ENCODE assay signal across 1 cellular context in genomic region chr1:211518330-211519289, GRCh38.
TF ChIP-seq lines count a peak whose summit lies in the region.

No MANE protein-coding gene starts in this region.

TF ChIP-seq in GM12878, 131 proteins besides CTCF, POLR2A, EP300 and RAD21 (continued from another document and continues in another):
- TF ChIP-seq, protein P1, sequence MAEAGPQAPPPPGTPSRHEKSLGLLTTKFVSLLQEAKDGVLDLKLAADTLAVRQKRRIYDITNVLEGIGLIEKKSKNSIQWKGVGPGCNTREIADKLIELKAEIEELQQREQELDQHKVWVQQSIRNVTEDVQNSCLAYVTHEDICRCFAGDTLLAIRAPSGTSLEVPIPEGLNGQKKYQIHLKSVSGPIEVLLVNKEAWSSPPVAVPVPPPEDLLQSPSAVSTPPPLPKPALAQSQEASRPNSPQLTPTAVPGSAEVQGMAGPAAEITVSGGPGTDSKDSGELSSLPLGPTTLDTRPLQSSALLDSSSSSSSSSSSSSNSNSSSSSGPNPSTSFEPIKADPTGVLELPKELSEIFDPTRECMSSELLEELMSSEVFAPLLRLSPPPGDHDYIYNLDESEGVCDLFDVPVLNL (IDR thresholded peaks at IDR 0.05; ENCODE audit: low read depth, low read length): no peak
- TF ChIP-seq SMARCA5 (IDR thresholded peaks at IDR 0.05) (no peak; the same call in 1 of the 2 replicates), TCF12 (IDR thresholded peaks at IDR 0.05; ENCODE audit: low read depth, low read length) (0 out of 2 replicates have a peak, but pooled peaks have one; percentile 63), CHD2 (IDR thresholded peaks at IDR 0.05; ENCODE audit: borderline replicate concordance, low read depth, low read length) (no peak), CREM (IDR thresholded peaks at IDR 0.05; ENCODE audit: low read depth) (no peak), NBN (IDR thresholded peaks at IDR 0.05) (no peak), SRF (IDR thresholded peaks at IDR 0.05; ENCODE audit: low read depth in 2 of 2, low read length in 2 of 2) (no peak), YY1 (IDR thresholded peaks at IDR 0.05; ENCODE audit: low read depth, low read length) (no peak; the same call in 1 of the 2 replicates), NRF1 (conservative IDR thresholded peaks at IDR 0.05; ENCODE audit: low read depth, low read length) (no peak), MLLT1 (IDR thresholded peaks at IDR 0.05) (no peak), RB1 (IDR thresholded peaks at IDR 0.05; ENCODE audit: borderline replicate concordance) (no peak), CBFB (IDR thresholded peaks at IDR 0.05; ENCODE audit: low read depth) (no peak), POLR2AphosphoS5 (IDR thresholded peaks at IDR 0.05; ENCODE audit: low read length) (no peak), ZNF622 (IDR thresholded peaks at IDR 0.05) (no peak), FOS (IDR thresholded peaks at IDR 0.05; ENCODE audit: borderline replicate concordance, extremely low read depth, insufficient read length) (no peak), RUNX3 (IDR thresholded peaks at IDR 0.05; ENCODE audit: low read length) (peak; percentile 69), FOXM1 (IDR thresholded peaks at IDR 0.05; ENCODE audit: low read depth, low read length) (no peak), MAX (IDR thresholded peaks at IDR 0.05; ENCODE audit: low read depth, low read length) (no peak), HDAC2 (IDR thresholded peaks at IDR 0.05) (no peak), SREBF2 (IDR thresholded peaks at IDR 0.05; ENCODE audit: low read length) (no peak), POLR2AphosphoS2 (IDR thresholded peaks at IDR 0.05; ENCODE audit: low read depth, low read length) (no peak), SMAD1 (IDR thresholded peaks at IDR 0.05; ENCODE audit: low read depth, partially characterized antibody) (no peak), IRF5 (IDR thresholded peaks at IDR 0.05; ENCODE audit: borderline replicate concordance) (no peak), ELK1 (IDR thresholded peaks at IDR 0.05; ENCODE audit: low read depth, low read length) (no peak), NFXL1 (IDR thresholded peaks at IDR 0.05; ENCODE audit: borderline replicate concordance) (no peak), DPF2 (IDR thresholded peaks at IDR 0.05) (peak; percentile 93), TARDBP (IDR thresholded peaks at IDR 0.05; ENCODE audit: borderline replicate concordance) (no peak), MTA3 (IDR thresholded peaks at IDR 0.05; ENCODE audit: borderline replicate concordance, low read length) (0 out of 2 replicates have a peak, but pooled peaks have one; percentile 49), WRNIP1 (IDR thresholded peaks at IDR 0.05; ENCODE audit: borderline replicate concordance, low read depth, low read length) (no peak), NR2F1 (conservative IDR thresholded peaks at IDR 0.05) (no peak), SIX5 (IDR thresholded peaks at IDR 0.05; ENCODE audit: low read depth, low read length, severe bottlenecking) (no peak), RAD51 (IDR thresholded peaks at IDR 0.05) (peak; percentile 60; the same call in 1 of the 2 replicates), SPI1 (IDR thresholded peaks at IDR 0.05; ENCODE audit: borderline replicate concordance, insufficient read depth, low read depth, low read length) (peak; percentile 95), ZNF384 (IDR thresholded peaks at IDR 0.05; ENCODE audit: borderline replicate concordance, low read depth, low read length) (peak; percentile 82), SMC3 (IDR thresholded peaks at IDR 0.05; ENCODE audit: borderline replicate concordance, low read length) (no peak), RELA (IDR thresholded peaks at IDR 0.05; ENCODE audit: borderline replicate concordance, partially characterized antibody) (no peak), CREB1 (IDR thresholded peaks at IDR 0.05; ENCODE audit: low read depth) (no peak), KDM1A (IDR thresholded peaks at IDR 0.05; ENCODE audit: borderline replicate concordance) (no peak), PAX8 (IDR thresholded peaks at IDR 0.05) (no peak), RFX5 (IDR thresholded peaks at IDR 0.05; ENCODE audit: low read depth, low read length) (no peak), ASH2L (IDR thresholded peaks at IDR 0.05; ENCODE audit: borderline replicate concordance, low read depth) (no peak)
- TF ChIP-seq, protein P2, sequence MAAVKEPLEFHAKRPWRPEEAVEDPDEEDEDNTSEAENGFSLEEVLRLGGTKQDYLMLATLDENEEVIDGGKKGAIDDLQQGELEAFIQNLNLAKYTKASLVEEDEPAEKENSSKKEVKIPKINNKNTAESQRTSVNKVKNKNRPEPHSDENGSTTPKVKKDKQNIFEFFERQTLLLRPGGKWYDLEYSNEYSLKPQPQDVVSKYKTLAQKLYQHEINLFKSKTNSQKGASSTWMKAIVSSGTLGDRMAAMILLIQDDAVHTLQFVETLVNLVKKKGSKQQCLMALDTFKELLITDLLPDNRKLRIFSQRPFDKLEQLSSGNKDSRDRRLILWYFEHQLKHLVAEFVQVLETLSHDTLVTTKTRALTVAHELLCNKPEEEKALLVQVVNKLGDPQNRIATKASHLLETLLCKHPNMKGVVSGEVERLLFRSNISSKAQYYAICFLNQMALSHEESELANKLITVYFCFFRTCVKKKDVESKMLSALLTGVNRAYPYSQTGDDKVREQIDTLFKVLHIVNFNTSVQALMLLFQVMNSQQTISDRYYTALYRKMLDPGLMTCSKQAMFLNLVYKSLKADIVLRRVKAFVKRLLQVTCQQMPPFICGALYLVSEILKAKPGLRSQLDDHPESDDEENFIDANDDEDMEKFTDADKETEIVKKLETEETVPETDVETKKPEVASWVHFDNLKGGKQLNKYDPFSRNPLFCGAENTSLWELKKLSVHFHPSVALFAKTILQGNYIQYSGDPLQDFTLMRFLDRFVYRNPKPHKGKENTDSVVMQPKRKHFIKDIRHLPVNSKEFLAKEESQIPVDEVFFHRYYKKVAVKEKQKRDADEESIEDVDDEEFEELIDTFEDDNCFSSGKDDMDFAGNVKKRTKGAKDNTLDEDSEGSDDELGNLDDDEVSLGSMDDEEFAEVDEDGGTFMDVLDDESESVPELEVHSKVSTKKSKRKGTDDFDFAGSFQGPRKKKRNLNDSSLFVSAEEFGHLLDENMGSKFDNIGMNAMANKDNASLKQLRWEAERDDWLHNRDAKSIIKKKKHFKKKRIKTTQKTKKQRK (IDR thresholded peaks at IDR 0.05; ENCODE audit: low read depth, low read length): no peak
- TF ChIP-seq, protein P3, sequence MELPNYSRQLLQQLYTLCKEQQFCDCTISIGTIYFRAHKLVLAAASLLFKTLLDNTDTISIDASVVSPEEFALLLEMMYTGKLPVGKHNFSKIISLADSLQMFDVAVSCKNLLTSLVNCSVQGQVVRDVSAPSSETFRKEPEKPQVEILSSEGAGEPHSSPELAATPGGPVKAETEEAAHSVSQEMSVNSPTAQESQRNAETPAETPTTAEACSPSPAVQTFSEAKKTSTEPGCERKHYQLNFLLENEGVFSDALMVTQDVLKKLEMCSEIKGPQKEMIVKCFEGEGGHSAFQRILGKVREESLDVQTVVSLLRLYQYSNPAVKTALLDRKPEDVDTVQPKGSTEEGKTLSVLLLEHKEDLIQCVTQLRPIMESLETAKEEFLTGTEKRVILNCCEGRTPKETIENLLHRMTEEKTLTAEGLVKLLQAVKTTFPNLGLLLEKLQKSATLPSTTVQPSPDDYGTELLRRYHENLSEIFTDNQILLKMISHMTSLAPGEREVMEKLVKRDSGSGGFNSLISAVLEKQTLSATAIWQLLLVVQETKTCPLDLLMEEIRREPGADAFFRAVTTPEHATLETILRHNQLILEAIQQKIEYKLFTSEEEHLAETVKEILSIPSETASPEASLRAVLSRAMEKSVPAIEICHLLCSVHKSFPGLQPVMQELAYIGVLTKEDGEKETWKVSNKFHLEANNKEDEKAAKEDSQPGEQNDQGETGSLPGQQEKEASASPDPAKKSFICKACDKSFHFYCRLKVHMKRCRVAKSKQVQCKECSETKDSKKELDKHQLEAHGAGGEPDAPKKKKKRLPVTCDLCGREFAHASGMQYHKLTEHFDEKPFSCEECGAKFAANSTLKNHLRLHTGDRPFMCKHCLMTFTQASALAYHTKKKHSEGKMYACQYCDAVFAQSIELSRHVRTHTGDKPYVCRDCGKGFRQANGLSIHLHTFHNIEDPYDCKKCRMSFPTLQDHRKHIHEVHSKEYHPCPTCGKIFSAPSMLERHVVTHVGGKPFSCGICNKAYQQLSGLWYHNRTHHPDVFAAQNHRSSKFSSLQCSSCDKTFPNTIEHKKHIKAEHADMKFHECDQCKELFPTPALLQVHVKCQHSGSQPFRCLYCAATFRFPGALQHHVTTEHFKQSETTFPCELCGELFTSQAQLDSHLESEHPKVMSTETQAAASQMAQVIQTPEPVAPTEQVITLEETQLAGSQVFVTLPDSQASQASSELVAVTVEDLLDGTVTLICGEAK (IDR thresholded peaks at IDR 0.05; ENCODE audit: borderline replicate concordance): no peak
- TF ChIP-seq, protein P4, sequence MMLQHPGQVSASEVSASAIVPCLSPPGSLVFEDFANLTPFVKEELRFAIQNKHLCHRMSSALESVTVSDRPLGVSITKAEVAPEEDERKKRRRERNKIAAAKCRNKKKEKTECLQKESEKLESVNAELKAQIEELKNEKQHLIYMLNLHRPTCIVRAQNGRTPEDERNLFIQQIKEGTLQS (IDR thresholded peaks at IDR 0.05; ENCODE audit: borderline replicate concordance, extremely low read depth, low read depth, low read length): no peak
- TF ChIP-seq, protein P5, sequence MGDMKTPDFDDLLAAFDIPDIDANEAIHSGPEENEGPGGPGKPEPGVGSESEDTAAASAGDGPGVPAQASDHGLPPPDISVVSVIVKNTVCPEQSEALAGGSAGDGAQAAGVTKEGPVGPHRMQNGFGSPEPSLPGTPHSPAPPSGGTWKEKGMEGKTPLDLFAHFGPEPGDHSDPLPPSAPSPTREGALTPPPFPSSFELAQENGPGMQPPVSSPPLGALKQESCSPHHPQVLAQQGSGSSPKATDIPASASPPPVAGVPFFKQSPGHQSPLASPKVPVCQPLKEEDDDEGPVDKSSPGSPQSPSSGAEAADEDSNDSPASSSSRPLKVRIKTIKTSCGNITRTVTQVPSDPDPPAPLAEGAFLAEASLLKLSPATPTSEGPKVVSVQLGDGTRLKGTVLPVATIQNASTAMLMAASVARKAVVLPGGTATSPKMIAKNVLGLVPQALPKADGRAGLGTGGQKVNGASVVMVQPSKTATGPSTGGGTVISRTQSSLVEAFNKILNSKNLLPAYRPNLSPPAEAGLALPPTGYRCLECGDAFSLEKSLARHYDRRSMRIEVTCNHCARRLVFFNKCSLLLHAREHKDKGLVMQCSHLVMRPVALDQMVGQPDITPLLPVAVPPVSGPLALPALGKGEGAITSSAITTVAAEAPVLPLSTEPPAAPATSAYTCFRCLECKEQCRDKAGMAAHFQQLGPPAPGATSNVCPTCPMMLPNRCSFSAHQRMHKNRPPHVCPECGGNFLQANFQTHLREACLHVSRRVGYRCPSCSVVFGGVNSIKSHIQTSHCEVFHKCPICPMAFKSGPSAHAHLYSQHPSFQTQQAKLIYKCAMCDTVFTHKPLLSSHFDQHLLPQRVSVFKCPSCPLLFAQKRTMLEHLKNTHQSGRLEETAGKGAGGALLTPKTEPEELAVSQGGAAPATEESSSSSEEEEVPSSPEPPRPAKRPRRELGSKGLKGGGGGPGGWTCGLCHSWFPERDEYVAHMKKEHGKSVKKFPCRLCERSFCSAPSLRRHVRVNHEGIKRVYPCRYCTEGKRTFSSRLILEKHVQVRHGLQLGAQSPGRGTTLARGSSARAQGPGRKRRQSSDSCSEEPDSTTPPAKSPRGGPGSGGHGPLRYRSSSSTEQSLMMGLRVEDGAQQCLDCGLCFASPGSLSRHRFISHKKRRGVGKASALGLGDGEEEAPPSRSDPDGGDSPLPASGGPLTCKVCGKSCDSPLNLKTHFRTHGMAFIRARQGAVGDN (IDR thresholded peaks at IDR 0.05): no peak
- TF ChIP-seq, protein P6, sequence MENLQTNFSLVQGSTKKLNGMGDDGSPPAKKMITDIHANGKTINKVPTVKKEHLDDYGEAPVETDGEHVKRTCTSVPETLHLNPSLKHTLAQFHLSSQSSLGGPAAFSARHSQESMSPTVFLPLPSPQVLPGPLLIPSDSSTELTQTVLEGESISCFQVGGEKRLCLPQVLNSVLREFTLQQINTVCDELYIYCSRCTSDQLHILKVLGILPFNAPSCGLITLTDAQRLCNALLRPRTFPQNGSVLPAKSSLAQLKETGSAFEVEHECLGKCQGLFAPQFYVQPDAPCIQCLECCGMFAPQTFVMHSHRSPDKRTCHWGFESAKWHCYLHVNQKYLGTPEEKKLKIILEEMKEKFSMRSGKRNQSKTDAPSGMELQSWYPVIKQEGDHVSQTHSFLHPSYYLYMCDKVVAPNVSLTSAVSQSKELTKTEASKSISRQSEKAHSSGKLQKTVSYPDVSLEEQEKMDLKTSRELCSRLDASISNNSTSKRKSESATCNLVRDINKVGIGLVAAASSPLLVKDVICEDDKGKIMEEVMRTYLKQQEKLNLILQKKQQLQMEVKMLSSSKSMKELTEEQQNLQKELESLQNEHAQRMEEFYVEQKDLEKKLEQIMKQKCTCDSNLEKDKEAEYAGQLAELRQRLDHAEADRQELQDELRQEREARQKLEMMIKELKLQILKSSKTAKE (IDR thresholded peaks at IDR 0.05; ENCODE audit: low read depth, poor library complexity, severe bottlenecking): no peak
